In genomic region chr12:10749700-10750384, GRCh38 we compare ENCODE assay signal across 1 cellular context.
TF ChIP-seq lines count a peak whose summit lies in the region.

No MANE protein-coding gene starts in this region.

TF ChIP-seq in endothelial cell of umbilical vein, 7 proteins besides CTCF, POLR2A, EP300 and RAD21:
- no peak for TF ChIP-seq MAX (IDR thresholded peaks at IDR 0.05; ENCODE audit: insufficient read depth, insufficient read length)
- TF ChIP-seq JUN (IDR thresholded peaks at IDR 0.05; ENCODE audit: borderline replicate concordance, insufficient read depth, insufficient read length, low read depth) = peak; percentile 73
- TF ChIP-seq GATA2 (IDR thresholded peaks at IDR 0.05; ENCODE audit: insufficient read depth, insufficient read length, low read depth, low read length) = no peak
- TF ChIP-seq MYC (IDR thresholded peaks at IDR 0.05; ENCODE audit: low read depth, low read length) = no peak
- no peak for TF ChIP-seq POLR2AphosphoS5 (IDR thresholded peaks at IDR 0.05; ENCODE audit: insufficient read depth, low read depth, low read length)
- TF ChIP-seq FOS (IDR thresholded peaks at IDR 0.05; ENCODE audit: borderline replicate concordance, insufficient read depth, low read length) = peak; percentile 15
TF ChIP-seq in endothelial cell of umbilical vein: peak in this region for 2.
